In genomic region chr2:26846334-26846863, GRCh38 we compare ENCODE assay signal across 8 cellular contexts. TPM values are rescaled to one million over a fixed set of nuclear protein-coding genes. Genes with fewer than 3 reads are reported as not detected.
DNase-seq lines count a peak whose midpoint lies in the region; ATAC-seq and TF ChIP-seq lines count a peak whose summit lies in the region.

No MANE protein-coding gene starts in this region.

- ATAC-seq in gastrocnemius medialis: peak; percentile 64 to 82
- ATAC-seq in HG03135 (IDR thresholded peaks at IDR 0.05; ENCODE audit: unreplicated experiment): no peak

- in situ Hi-C loops in astrocyte of the spinal cord (cut with HindIII; ENCODE audit: low sequenced_read_pairs): no loop called here
- in situ Hi-C loops in gastrocnemius medialis (cut with MboI; ENCODE audit: low sequenced_read_pairs in 4 of 4): loop anchor here in 1 of 4 donors (25.0 kb wide), 1 partner anchor 91 kb away; no protein-coding TSS in a partner anchor

- no peaks in the 10 kb centered on the region for H3K9me3 ChIP-seq in gastrocnemius medialis

- peak; percentile 7 for DNase-seq in NK-92 treated with Interleukin-12 subunit alpha and Interleukin-12 subunit beta, amount 100 ng/mL, for 24 hours (lab: John Stamatoyannopoulos, UW)
- DNase-seq in NK-92 (lab: John Stamatoyannopoulos, UW; ENCODE audit: unreplicated experiment) (no peak), NCI-H2029 treated with DMSO at 0.1 percent for 48 hours (lab: John Stamatoyannopoulos, UW) (peak; percentile 78), T-helper 9 cell (peak; percentile 32), astrocyte of the spinal cord (ENCODE audit: low read depth, low spot score) (peak; percentile 68), iPS DF 4.7 (ENCODE audit: extremely low read depth, low spot score) (peak; percentile 69), gastrocnemius medialis (peak; percentile 25 to 37)

- no peaks in the 10 kb centered on the region for H3K36me3 ChIP-seq in gastrocnemius medialis

- H3K4me1 ChIP-seq in gastrocnemius medialis: peaks cover 7 to 27% of the 10 kb centered on the region in 2 donors

- peak; percentile 76 for TF ChIP-seq CTCF in astrocyte of the spinal cord (IDR thresholded peaks at IDR 0.05; ENCODE audit: low read depth, low read length)
- peak; percentile 58 to 81 (median 73) for TF ChIP-seq CTCF in gastrocnemius medialis (IDR thresholded peaks at IDR 0.05 in 4 of 5, conservative IDR thresholded peaks at IDR 0.05 in 1 of 5)

- peaks cover 43 to 70% (median 63%) of the 10 kb centered on the region in 3 donors for H3K27me3 ChIP-seq in gastrocnemius medialis

- H3K4me3 ChIP-seq in astrocyte of the spinal cord (ENCODE audit: low read depth, low read length) (no peak overlapping the region), gastrocnemius medialis (no peak overlapping the region)

- TF ChIP-seq POLR2A in gastrocnemius medialis (IDR thresholded peaks at IDR 0.05): no peak

- intact Hi-C loops in gastrocnemius medialis (cut with DNase I; ENCODE audit: low total_unique reads): loop anchor here (1.0 kb wide), 2 partner anchors 76 to 96 kb away; no protein-coding TSS in a partner anchor

- no peak overlapping the region for H3K27ac ChIP-seq in gastrocnemius medialis

RNA-seq across cellular contexts. Expression of gene DPYSL5, which starts 1.5 kb away (rescaled TPM):
- not detected for total RNA-seq in gastrocnemius medialis
